7 cellular contexts compared by ENCODE assay signal in genomic region chr5:63220244-63220643, GRCh38.
"Had no signal": no experiment of that assay in that cellular context is flagged by ENCODE, and none has a peak within 500 bp of the region (broad histone marks: within the 10 kb centered on the region; RNA-seq: fewer than 3 reads in every experiment).

No MANE protein-coding gene starts in this region.

- H3K9me3 Mint-ChIP-seq: GM23338, H9 had no signal

- DNase-seq: H9, HCEC 1CT, KBM-7 had no signal

- H3K4me2 ChIP-seq: GM23338 had no signal

- H3K36me3 Mint-ChIP-seq: IgD-negative memory B cell had no signal

- H3K27ac Mint-ChIP-seq: GM23338, H9, IgD-negative memory B cell had no signal

- H3K4me3 ChIP-seq: GM23338 had no signal

- ATAC-seq: GM23338, HepG2 had no signal

- H3K4me3 Mint-ChIP-seq: GM23338, H9, IgD-negative memory B cell had no signal

- H3K27me3 Mint-ChIP-seq: IgD-negative memory B cell had no signal

- H3K27ac ChIP-seq: HL-60 had no signal

- H3K4me1 Mint-ChIP-seq: IgD-negative memory B cell had no signal
